13 cellular contexts compared by ENCODE assay signal in the genomic region with DNA sequence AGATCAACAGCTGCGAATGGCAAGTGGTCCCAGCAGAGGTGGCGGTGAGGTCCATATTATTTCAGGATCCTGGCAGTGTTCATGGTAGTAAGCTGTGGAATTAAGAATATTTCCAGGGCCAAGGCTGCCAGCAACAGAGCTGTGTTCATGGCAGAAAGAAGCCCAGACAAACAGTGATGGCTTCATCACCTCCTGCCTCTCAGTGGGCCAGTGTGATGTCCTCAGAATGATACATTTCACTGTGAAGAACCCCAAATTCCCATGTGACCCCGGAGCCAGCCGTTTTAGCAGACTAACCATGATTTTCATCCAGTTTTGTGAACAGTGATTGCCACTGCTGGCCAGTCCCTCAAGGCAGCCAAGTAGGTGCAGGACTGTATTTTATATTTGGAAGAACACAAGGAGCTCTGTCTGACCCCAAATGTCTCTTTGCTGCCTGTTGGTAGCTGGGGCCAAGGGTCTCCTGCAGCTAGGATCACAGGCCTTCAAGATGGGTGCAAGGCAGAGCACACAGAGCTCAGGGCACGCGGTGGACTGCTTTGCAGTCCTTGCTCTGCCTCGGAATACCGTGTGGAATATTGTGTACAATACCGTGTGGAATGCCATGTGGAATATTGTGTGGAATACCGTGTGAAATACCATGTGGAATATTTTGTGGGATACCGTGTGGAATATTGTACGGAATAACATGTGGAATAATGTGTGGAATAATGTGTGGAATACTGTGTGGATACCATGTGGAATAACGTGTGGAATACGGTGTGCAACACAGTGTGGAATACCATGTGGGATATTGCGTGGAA.
DNase-seq lines count a peak whose midpoint lies in the region; ATAC-seq and TF ChIP-seq lines count a peak whose summit lies in the region.
"Had no signal": no experiment of that assay in that cellular context is flagged by ENCODE, and none has a peak within 500 bp of the region (broad histone marks: within the 10 kb centered on the region; RNA-seq: fewer than 3 reads in every experiment).

No MANE protein-coding gene starts in this region.

- H3K27ac ChIP-seq in osteoblast (ENCODE audit: low read depth, low read length) (peak overlapping the region; percentile 24), vagina (no peak overlapping the region)
- H3K27ac ChIP-seq: 22Rv1, esophagus muscularis mucosa had no signal

- peaks cover 35% of the 10 kb centered on the region for H3K9me3 Mint-ChIP-seq in activated naive CD8-positive, alpha-beta T cell treated with anti-CD3 and anti-CD28 coated beads, Interleukin-2, amount 10 ng/mL, durations not matched to agents 7 days and 5 days

- intact Hi-C loops in vagina (cut with DNase I): no loop called here

- peak; percentile 69 for ATAC-seq in activated naive CD8-positive, alpha-beta T cell treated with anti-CD3 and anti-CD28 coated beads, Interleukin-2, amount 10 ng/mL, durations not matched to agents 7 days and 5 days (ENCODE audit: low read depth)
- ATAC-seq: HepG2 had no signal

- peak overlapping the region; percentile 79 for H3K27ac Mint-ChIP-seq in activated naive CD8-positive, alpha-beta T cell treated with anti-CD3 and anti-CD28 coated beads, Interleukin-2, amount 10 ng/mL, durations not matched to agents 7 days and 5 days

- H3K36me3 Mint-ChIP-seq in activated naive CD8-positive, alpha-beta T cell treated with anti-CD3 and anti-CD28 coated beads, Interleukin-2, amount 10 ng/mL, durations not matched to agents 7 days and 5 days: peaks cover 2% of the 10 kb centered on the region

- H3K4me1 Mint-ChIP-seq in activated naive CD8-positive, alpha-beta T cell treated with anti-CD3 and anti-CD28 coated beads, Interleukin-2, amount 10 ng/mL, durations not matched to agents 7 days and 5 days: peaks cover 10% of the 10 kb centered on the region

- TF ChIP-seq CTCF in osteoblast (IDR thresholded peaks at IDR 0.05; ENCODE audit: extremely low read depth, low read depth, low read length): no peak
- TF ChIP-seq CTCF in vagina (IDR thresholded peaks at IDR 0.05): no peak

- H3K4me1 ChIP-seq in osteoblast (ENCODE audit: insufficient read depth, low read length) (peaks cover 23% of the 10 kb centered on the region), vagina (peaks cover 4% of the 10 kb centered on the region)

- no peak overlapping the region for H3K4me2 ChIP-seq in osteoblast (ENCODE audit: insufficient read depth, low read length)

- POLR2A ChIA-PET in activated naive CD8-positive, alpha-beta T cell treated with anti-CD3 and anti-CD28 coated beads, Interleukin-2, amount 10 ng/mL, durations not matched to agents 7 days and 5 days (lab: Charles Lee): no interaction called here

- DNase-seq in NCI-H1436 (lab: John Stamatoyannopoulos, UW) (peak; percentile 52), NCI-H1436 treated with DMSO at 0.1 percent for 48 hours (lab: John Stamatoyannopoulos, UW) (no peak), NOMO-1 treated with dmso at 0.1 percent for 144 hours (lab: John Stamatoyannopoulos, UW; ENCODE audit: unreplicated experiment) (peak; percentile 49), osteoblast (ENCODE audit: insufficient read length, low spot score, missing footprints) (no peak), dermis blood vessel endothelial cell (no peak), vagina (ENCODE audit: extremely low spot score in 2 of 2) (no peak), HuH-7.5 (ENCODE audit: low spot score) (no peak)
- peak; percentile 58 for DNase-seq in activated naive CD8-positive, alpha-beta T cell treated with anti-CD3 and anti-CD28 coated beads, Interleukin-2, amount 10 ng/mL, durations not matched to agents 7 days and 5 days
- DNase-seq: kidney, NCI-H446 had no signal

- H3K36me3 ChIP-seq in osteoblast (ENCODE audit: insufficient read depth, low read length) (no peaks in the 10 kb centered on the region), vagina (no peaks in the 10 kb centered on the region)
- H3K36me3 ChIP-seq: esophagus muscularis mucosa had no signal

- peak overlapping the region; percentile 7 for H2AFZ ChIP-seq in osteoblast (ENCODE audit: low read length)

- H3K9me3 ChIP-seq in osteoblast (ENCODE audit: low read depth, low read length) (no peaks in the 10 kb centered on the region), vagina (no peaks in the 10 kb centered on the region)
- H3K9me3 ChIP-seq: esophagus muscularis mucosa had no signal

- no peaks in the 10 kb centered on the region for H3K79me2 ChIP-seq in osteoblast (ENCODE audit: insufficient read depth, low read length)

- H3K27me3 ChIP-seq in osteoblast (ENCODE audit: insufficient read depth, low read length) (no peaks in the 10 kb centered on the region), vagina (no peaks in the 10 kb centered on the region)
- H3K27me3 ChIP-seq: esophagus muscularis mucosa had no signal

- no peak overlapping the region for H3K4me3 ChIP-seq in osteoblast (ENCODE audit: insufficient read depth, low read length)
- no peak overlapping the region for H3K4me3 ChIP-seq in vagina
- H3K4me3 ChIP-seq: esophagus muscularis mucosa had no signal

- no peaks in the 10 kb centered on the region for H3K27me3 Mint-ChIP-seq in activated naive CD8-positive, alpha-beta T cell treated with anti-CD3 and anti-CD28 coated beads, Interleukin-2, amount 10 ng/mL, durations not matched to agents 7 days and 5 days

- H3K4me3 Mint-ChIP-seq in activated naive CD8-positive, alpha-beta T cell treated with anti-CD3 and anti-CD28 coated beads, Interleukin-2, amount 10 ng/mL, durations not matched to agents 7 days and 5 days: no peak overlapping the region

- H4K20me1 ChIP-seq in osteoblast (ENCODE audit: insufficient read depth, low read length): no peaks in the 10 kb centered on the region

- no peak for TF ChIP-seq POLR2A in vagina (IDR thresholded peaks at IDR 0.05)

Comparison
In these comparisons a context has a peak if more than half of its experiments do, and no peak if none do; other contexts are left out.
1. DNase-seq: peak in NCI-H1436 (single experiment), NOMO-1 treated with dmso at 0.1 percent for 144 hours (single experiment) and activated naive CD8-positive, alpha-beta T cell treated with anti-CD3 and anti-CD28 coated beads, Interleukin-2, amount 10 ng/mL, durations not matched to agents 7 days and 5 days (single experiment); none in NCI-H1436 treated with DMSO at 0.1 percent for 48 hours (single experiment), osteoblast (single experiment), dermis blood vessel endothelial cell (single experiment), vagina (0 of 2) and HuH-7.5 (single experiment).